In the genomic region with DNA sequence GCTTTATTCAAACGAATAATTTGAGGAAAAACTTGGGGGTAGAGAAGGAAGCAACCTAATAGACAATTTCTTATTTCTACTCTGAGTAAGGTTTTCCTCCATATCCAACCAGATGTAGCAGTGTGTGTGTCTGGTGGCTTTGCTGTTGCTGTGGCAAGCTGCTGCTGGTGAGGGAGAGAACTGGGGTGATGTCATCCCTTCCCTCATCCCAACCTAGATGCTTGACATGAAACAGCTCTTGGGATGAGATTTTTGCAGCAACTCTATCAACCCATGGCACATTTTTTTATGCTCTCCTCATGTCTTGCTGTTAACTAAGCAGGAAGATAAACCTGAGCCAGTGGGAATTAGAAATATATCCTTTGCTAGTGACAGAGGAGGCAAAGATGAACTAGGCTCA, we compare ENCODE assay signal across 10 cellular contexts.
DNase-seq lines count a peak whose midpoint lies in the region; ATAC-seq lines count a peak whose summit lies in the region.
"Had no signal": no experiment of that assay in that cellular context is flagged by ENCODE, and none has a peak within 500 bp of the region (broad histone marks: within the 10 kb centered on the region; RNA-seq: fewer than 3 reads in every experiment).

No MANE protein-coding gene starts in this region.

- ATAC-seq in GM18909 (IDR thresholded peaks at IDR 0.05; ENCODE audit: poor library complexity, unreplicated experiment): no peak

- DNase-seq in H4 (ENCODE audit: low spot score) (peak; percentile 71), astrocyte of the hippocampus (ENCODE audit: low read depth, low spot score) (peak; percentile 50), inferior parietal cortex (ENCODE audit: extremely low spot score) (peak; percentile 15), stromal cell of bone marrow (ENCODE audit: low read depth) (peak; percentile 79), GDM1 (lab: John Stamatoyannopoulos, UW) (no peak), NCI-H2196 treated with DMSO at 0.1 percent for 48 hours (lab: John Stamatoyannopoulos, UW; ENCODE audit: unreplicated experiment) (no peak), ecto neural progenitor cell (ENCODE audit: low spot score) (no peak)
- DNase-seq: activated CD8-positive, alpha-beta memory T cell treated with anti-CD3 and anti-CD28 coated beads for 24 hours; NCI-H1694 had no signal

Comparison
In these comparisons a context has a peak if more than half of its experiments do, and no peak if none do; other contexts are left out.
1. DNase-seq: peak in H4 (single experiment), astrocyte of the hippocampus (single experiment), inferior parietal cortex (single experiment) and stromal cell of bone marrow (single experiment); none in GDM1 (single experiment), NCI-H2196 treated with DMSO at 0.1 percent for 48 hours (single experiment) and ecto neural progenitor cell (single experiment).